In genomic region chr13:91045351-91046034, GRCh38 we compare ENCODE assay signal across 8 cellular contexts.
DNase-seq lines count a peak whose midpoint lies in the region; ATAC-seq and TF ChIP-seq lines count a peak whose summit lies in the region.

No MANE protein-coding gene starts in this region.

- POLR2A ChIA-PET in AG04450 (lab: Yijun Ruan, JAX): no interaction called here
- POLR2A ChIA-PET in OCI-LY7 (lab: Charles Lee): interaction anchor here (0.7 kb wide), 1 partner anchor 24 kb away, joined by 4 read pairs; no protein-coding TSS in a partner anchor

- 0 out of 2 replicates have a peak, but pooled peaks have one; percentile 16 for TF ChIP-seq CTCF in AG04450 (IDR thresholded peaks at IDR 0.05; ENCODE audit: low read depth, low read length)
- no peak for TF ChIP-seq CTCF in OCI-LY7 (conservative IDR thresholded peaks at IDR 0.05; ENCODE audit: low read length)

- intact Hi-C loops in OCI-LY7 (cut with micrococcal nuclease; ENCODE audit: unreplicated experiment): no loop called here

- in situ Hi-C loops in GM23248 (cut with MboI): no loop called here

- H2AFZ ChIP-seq in GM23248: no peak overlapping the region
- no peak overlapping the region for H2AFZ ChIP-seq in OCI-LY7 (ENCODE audit: low read length)

- no peak overlapping the region for H3K27ac ChIP-seq in AG04450 (ENCODE audit: low read depth, low read length)
- no peak overlapping the region for H3K27ac ChIP-seq in GM23248
- no peak overlapping the region for H3K27ac ChIP-seq in OCI-LY7 (ENCODE audit: low read depth, low read length, poor library complexity, severe bottlenecking)

- no peak for DNase-seq in AG04450 (ENCODE audit: low read depth, low spot score)
- peak; percentile 12 for DNase-seq in GM23248
- DNase-seq in OCI-LY7 (ENCODE audit: low spot score): peak; percentile 52
- DNase-seq in globus pallidus (ENCODE audit: low spot score): peak; percentile 7
- DNase-seq in activated CD8-positive, alpha-beta memory T cell treated with anti-CD3 and anti-CD28 coated beads, Interleukin-2, amount 50 U/mL, for 48 hours: no peak
- no peak for DNase-seq in NCI-H187 treated with DMSO at 0.1 percent for 48 hours (lab: John Stamatoyannopoulos, UW)
- no peak for DNase-seq in effector CD4-positive, alpha-beta T cell

- no peak overlapping the region for H3K4me3 ChIP-seq in AG04450 (ENCODE audit: low read depth, low read length)
- H3K4me3 ChIP-seq in GM23248: no peak overlapping the region
- H3K4me3 ChIP-seq in OCI-LY7 (ENCODE audit: low read depth, low read length, poor library complexity, severe bottlenecking): no peak overlapping the region

- no peak overlapping the region for H3K9ac ChIP-seq in GM23248

- H3K27me3 ChIP-seq in AG04450 (ENCODE audit: control insufficient read depth, insufficient read depth, low read length): no peaks in the 10 kb centered on the region
- H3K27me3 ChIP-seq in GM23248 (replicated peaks; ENCODE audit: insufficient read depth): no peaks in the 10 kb centered on the region

- BruUV-seq in OCI-LY7 (replicated peaks; lab: Mats Ljungman, UMichigan): no TSS peak

- CTCF ChIA-PET in AG04450 (lab: Charles Lee) (no interaction called here), OCI-LY7 (lab: Charles Lee; ENCODE audit: unreplicated experiment) (no interaction called here)

- WGBS in GM23248 (ENCODE audit: low coverage in 1 of 2, low lambda C conversion rate in 2 of 2, missing lambda C conversion rate in 2 of 2), 2 experiments: 9 to 13% methylated on average over 5 of the region's 5 CpGs

- H3K4me1 ChIP-seq in GM23248 (ENCODE audit: insufficient read depth) (no peaks in the 10 kb centered on the region), OCI-LY7 (ENCODE audit: insufficient read depth, low read length, poor library complexity, severe bottlenecking) (no peaks in the 10 kb centered on the region)

- H3K79me2 ChIP-seq in GM23248 (ENCODE audit: insufficient read depth): no peaks in the 10 kb centered on the region
- no peaks in the 10 kb centered on the region for H3K79me2 ChIP-seq in OCI-LY7 (ENCODE audit: insufficient read depth, low read depth, low read length)

- ATAC-seq in HG02852 (IDR thresholded peaks at IDR 0.05; ENCODE audit: unreplicated experiment): no peak

- H3F3A ChIP-seq in GM23248 (ENCODE audit: insufficient read depth): no peaks in the 10 kb centered on the region

- no peaks in the 10 kb centered on the region for H4K20me1 ChIP-seq in GM23248 (ENCODE audit: insufficient read depth)
- no peaks in the 10 kb centered on the region for H4K20me1 ChIP-seq in OCI-LY7 (ENCODE audit: insufficient read depth, low read length)

- no peaks in the 10 kb centered on the region for H3K36me3 ChIP-seq in GM23248 (ENCODE audit: low read depth)
- no peaks in the 10 kb centered on the region for H3K36me3 ChIP-seq in OCI-LY7 (ENCODE audit: insufficient read depth, low read length)

- H3K9me3 ChIP-seq in AG04450 (ENCODE audit: control insufficient read depth, insufficient read depth, low read length): no peaks in the 10 kb centered on the region
- H3K9me3 ChIP-seq in GM23248 (ENCODE audit: low read depth): no peaks in the 10 kb centered on the region
- no peaks in the 10 kb centered on the region for H3K9me3 ChIP-seq in OCI-LY7 (ENCODE audit: low read length)

- H3K4me2 ChIP-seq in GM23248 (ENCODE audit: unreplicated experiment) (no peak overlapping the region), OCI-LY7 (ENCODE audit: low read length) (no peak overlapping the region)

- H3K9me2 ChIP-seq in GM23248 (ENCODE audit: insufficient read depth) (no peaks in the 10 kb centered on the region), OCI-LY7 (ENCODE audit: insufficient read depth, low read length) (no peaks in the 10 kb centered on the region)

Comparison
In these comparisons a context has a peak if more than half of its experiments do, and no peak if none do; other contexts are left out.
1. DNase-seq: peak in GM23248 (single experiment), OCI-LY7 (single experiment) and globus pallidus (single experiment); none in AG04450 (single experiment), activated CD8-positive, alpha-beta memory T cell treated with anti-CD3 and anti-CD28 coated beads, Interleukin-2, amount 50 U/mL, for 48 hours (single experiment), NCI-H187 treated with DMSO at 0.1 percent for 48 hours (single experiment) and effector CD4-positive, alpha-beta T cell (single experiment).